8 cellular contexts compared by ENCODE assay signal in the genomic region with DNA sequence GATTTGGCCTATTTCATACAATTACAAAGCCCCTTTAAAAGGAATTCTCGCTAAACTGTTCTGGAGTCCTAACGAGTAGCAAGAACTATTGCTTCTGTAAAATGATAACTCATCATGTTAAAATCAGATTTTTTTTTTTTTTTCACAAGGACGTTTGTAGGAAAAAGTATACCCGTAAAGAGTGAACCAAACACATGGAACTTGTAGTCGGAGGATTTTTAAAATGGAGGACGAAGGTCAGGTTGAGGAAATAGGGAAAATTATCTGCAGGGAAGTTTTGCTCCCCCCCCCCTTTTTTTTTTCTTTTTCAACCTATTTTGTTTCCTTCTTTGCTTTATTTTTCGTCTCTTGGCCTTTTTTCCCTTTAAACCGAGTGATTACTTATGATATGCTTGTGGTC. TPM values are rescaled to one million over a fixed set of nuclear protein-coding genes. Genes with fewer than 3 reads are reported as not detected.
DNase-seq lines count a peak whose midpoint lies in the region; FAIRE-seq and TF ChIP-seq lines count a peak whose summit lies in the region.

No MANE protein-coding gene starts in this region.

- TF ChIP-seq CTCF in type B pancreatic cell (conservative IDR thresholded peaks at IDR 0.05), result no peak

- H3K9me3 Mint-ChIP-seq in type B pancreatic cell, result no peaks in the 10 kb centered on the region

- H3K4me1 Mint-ChIP-seq in type B pancreatic cell (ENCODE audit: unreplicated experiment), result peaks cover 25% of the 10 kb centered on the region

- H3K27me3 Mint-ChIP-seq in type B pancreatic cell, result no peaks in the 10 kb centered on the region

- no peak for FAIRE-seq in GM12891 (lab: Jason Lieb, UNC)

- no peak for TF ChIP-seq POLR2A in GM12891 (IDR thresholded peaks at IDR 0.05; ENCODE audit: low read depth, low read length)

- H3K36me3 Mint-ChIP-seq in type B pancreatic cell, result peaks cover 35% of the 10 kb centered on the region

- peak overlapping the region; percentile 97 for H3K27ac Mint-ChIP-seq in type B pancreatic cell

- H3K4me3 Mint-ChIP-seq in type B pancreatic cell, result peak overlapping the region; percentile 93

- DNase-seq in Daoy (ENCODE audit: low read depth) (peak; percentile 3), M059J (ENCODE audit: low read depth) (peak; percentile 26), amniotic epithelial cell (ENCODE audit: low read depth) (peak; percentile 32), left kidney (ENCODE audit: low read depth, low spot score) (peak; percentile 70), type B pancreatic cell (ENCODE audit: extremely low spot score, unreplicated experiment) (no peak), NCI-H2196 (lab: John Stamatoyannopoulos, UW; ENCODE audit: unreplicated experiment) (no peak), GM12891 (ENCODE audit: insufficient read length, low spot score) (no peak)
- no peak for DNase-seq in activated CD8-positive, alpha-beta memory T cell treated with anti-CD3 and anti-CD28 coated beads, Interleukin-2, amount 50 U/mL, for 48 hours

TF ChIP-seq in GM12891, 5 proteins besides CTCF, POLR2A, EP300 and RAD21:
- no peak for TF ChIP-seq SPI1 (IDR thresholded peaks at IDR 0.05; ENCODE audit: low read depth, low read length)

RNA-seq across cellular contexts. Expression of a gene that starts 1.0 kb away (rescaled TPM):
- 71.1 and 107 TPM in 2 replicates for total RNA-seq in Daoy (2014; rRNA removed; shearing (Covaris generic))
- 82.3 and 110 TPM in 2 replicates for total RNA-seq in M059J (2014; rRNA removed; shearing (Covaris generic))
- 99.0 and 111 TPM in 2 replicates for total RNA-seq in type B pancreatic cell (ENCODE audit: low replicate concordance)
- 25.1 TPM for polyA plus RNA-seq in GM12891 (2012; ENCODE audit: low read depth, missing spikeins)

Comparison
In these comparisons a context has a peak if more than half of its experiments do, and no peak if none do; other contexts are left out.
1. DNase-seq: peak in Daoy (single experiment), M059J (single experiment), amniotic epithelial cell (single experiment) and left kidney (single experiment); none in type B pancreatic cell (single experiment), activated CD8-positive, alpha-beta memory T cell treated with anti-CD3 and anti-CD28 coated beads, Interleukin-2, amount 50 U/mL, for 48 hours (single experiment), NCI-H2196 (single experiment) and GM12891 (single experiment).